24 cellular contexts compared by ENCODE assay signal in genomic region chrX:38489341-38489740, GRCh38.
"Had no signal": no experiment of that assay in that cellular context is flagged by ENCODE, and none has a peak within 500 bp of the region (broad histone marks: within the 10 kb centered on the region; RNA-seq: fewer than 3 reads in every experiment).

No MANE protein-coding gene starts in this region.

- H3K9me3 Mint-ChIP-seq: natural killer cell; stimulated activated naive CD8-positive, alpha-beta T cell treated with anti-CD3 and anti-CD28 coated beads, Interleukin-15, amount 100 ng/mL, for 72 hours had no signal

- H3K4me1 Mint-ChIP-seq: natural killer cell; neural progenitor cell; stimulated activated naive CD8-positive, alpha-beta T cell treated with anti-CD3 and anti-CD28 coated beads, Interleukin-15, amount 100 ng/mL, for 72 hours had no signal

- H3K36me3 Mint-ChIP-seq: natural killer cell, neural progenitor cell had no signal

- H3K4me3 ChIP-seq: dorsolateral prefrontal cortex, esophagus squamous epithelium, heart right ventricle, lower lobe of right lung, neural progenitor cell, right atrium auricular region, smooth muscle cell, suprapubic skin, vagina had no signal

- H3K27ac Mint-ChIP-seq: natural killer cell; neural progenitor cell; progenitor cell of endocrine pancreas; stimulated activated naive CD8-positive, alpha-beta T cell treated with anti-CD3 and anti-CD28 coated beads, Interleukin-15, amount 100 ng/mL, for 72 hours had no signal

- H3K27me3 Mint-ChIP-seq: progenitor cell of endocrine pancreas; stimulated activated naive CD8-positive, alpha-beta T cell treated with anti-CD3 and anti-CD28 coated beads, Interleukin-15, amount 100 ng/mL, for 72 hours had no signal

- H3K4me3 Mint-ChIP-seq: natural killer cell; neural progenitor cell; stimulated activated naive CD8-positive, alpha-beta T cell treated with anti-CD3 and anti-CD28 coated beads, Interleukin-15, amount 100 ng/mL, for 72 hours had no signal

- DNase-seq: dorsolateral prefrontal cortex; effector CD4-positive, alpha-beta T cell; esophagus squamous epithelium; foreskin melanocyte; glutamatergic neuron; heart right ventricle; hippocampal formation; left colon; left ventricle myocardium superior; lower lobe of right lung; natural killer cell; stimulated activated CD4-positive, alpha-beta T cell treated with anti-CD3 and anti-CD28 coated beads, Interleukin-12 subunit alpha, Interleukin-12 subunit beta, amount 100 ng/mL, for 4 hours; stimulated activated CD4-positive, alpha-beta T cell treated with anti-CD3 and anti-CD28 coated beads, Interleukin-1b, Interleukin-23, amount 100 ng/mL, for 48 hours; stimulated activated CD4-positive, alpha-beta T cell treated with anti-CD3 and anti-CD28 coated beads, Interleukin-4, amount 100 ng/mL, for 1 hour; stimulated activated CD8-positive, alpha-beta memory T cell treated with anti-CD3 and anti-CD28 coated beads, Interleukin-4, amount 100 ng/mL, for 48 hours; stimulated activated naive CD4-positive, alpha-beta T cell; stimulated activated naive CD8-positive, alpha-beta T cell treated with anti-CD3 and anti-CD28 coated beads, Interleukin-15, amount 100 ng/mL, for 72 hours; trophoblast cell had no signal
